Comparison of ENCODE assay signal across 31 cellular contexts in the genomic region with DNA sequence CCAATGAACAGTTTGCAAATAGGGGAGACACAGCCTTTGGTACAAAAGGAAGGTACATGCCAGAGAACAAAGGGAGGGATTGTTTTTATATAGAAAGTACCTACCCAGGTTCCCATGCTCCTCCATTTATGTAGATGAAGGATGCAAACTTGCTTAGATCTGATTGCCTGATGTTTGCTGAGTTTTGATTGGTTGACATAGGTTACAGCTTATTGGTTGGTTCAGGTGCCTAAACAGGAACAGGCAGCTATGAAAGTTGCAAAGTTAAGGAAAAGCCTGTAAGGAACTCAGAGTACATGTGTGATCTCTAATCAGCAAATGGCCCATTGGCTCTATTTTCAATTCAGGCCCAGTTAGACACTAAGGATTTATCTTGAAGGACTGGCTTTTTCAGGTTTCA.
"Had no signal": no experiment of that assay in that cellular context is flagged by ENCODE, and none has a peak within 500 bp of the region (broad histone marks: within the 10 kb centered on the region; RNA-seq: fewer than 3 reads in every experiment).

No MANE protein-coding gene starts in this region.

- H3K4me1 ChIP-seq: esophagus muscularis mucosa, foreskin keratinocyte, gastrocnemius medialis, heart right ventricle had no signal

- H3K36me3 ChIP-seq: brain microvascular endothelial cell, esophagus muscularis mucosa, gastrocnemius medialis, heart right ventricle, WERI-Rb-1 had no signal

- H3K4me3 ChIP-seq: esophagus muscularis mucosa, gastrocnemius medialis, heart right ventricle, hepatocyte had no signal

- FAIRE-seq: astrocyte, bronchial epithelial cell, colon had no signal

- H2AFZ ChIP-seq: hepatocyte had no signal

- DNase-seq: activated B cell treated with CpG ODN at 0.5 μM for 24 hours; activated CD4-positive, alpha-beta memory T cell treated with anti-CD3 and anti-CD28 coated beads, Interleukin-2, amount 10 ng/mL, durations not matched to agents 7 days and 5 days; activated CD4-positive, alpha-beta T cell treated with anti-CD3 and anti-CD28 coated beads, Interleukin-2, amount 10 ng/mL, durations not matched to agents 7 days and 5 days; activated CD4-positive, alpha-beta T cell treated with anti-CD3 and anti-CD28 coated beads, Interleukin-2, amount 50 U/mL, for 4 hours; activated effector memory CD4-positive, alpha-beta T cell treated with Interleukin-2 at 50 U/mL for 16 hours; activated gamma-delta T cell treated with Interleukin-2 at 50 U/mL for 16 hours; activated naive CD4-positive, alpha-beta T cell treated with anti-CD3 and anti-CD28 coated beads, Interleukin-2, amount 50 U/mL, for 16 hours; activated naive CD4-positive, alpha-beta T cell treated with Interleukin-2 at 50 U/mL for 16 hours; activated T-cell treated with anti-CD3 and anti-CD28 coated beads, Interleukin-2, amount 50 U/mL, for 4 hours; amniotic stem cell; anterior cingulate cortex; brain microvascular endothelial cell; caudate nucleus; cortex of kidney; dermis blood vessel endothelial cell; effector CD4-positive, alpha-beta T cell; effector memory CD8-positive, alpha-beta T cell; erythroblast; foreskin keratinocyte; gastrocnemius medialis; heart right ventricle; T-helper 17 cell; T1000; WERI-Rb-1 had no signal

- H3K27me3 ChIP-seq: brain microvascular endothelial cell, esophagus muscularis mucosa, foreskin keratinocyte, gastrocnemius medialis, heart right ventricle, hepatocyte had no signal

- H3K9me3 ChIP-seq: esophagus muscularis mucosa, gastrocnemius medialis, heart right ventricle had no signal

- ATAC-seq: activated CD4-positive, CD25-positive, alpha-beta regulatory T cell treated with anti-CD3 and anti-CD28 coated beads, Interleukin-2, amount 50 U/mL, for 24 hours; activated T-cell treated with anti-CD3 and anti-CD28 coated beads, Interleukin-2, amount 50 U/mL, for 4 hours; activated T-helper 17 cell treated with anti-CD3 and anti-CD28 coated beads, Interleukin-2, amount 50 U/mL, for 72 hours; effector memory CD8-positive, alpha-beta T cell; foreskin keratinocyte; gastrocnemius medialis; heart right ventricle; T-helper 17 cell had no signal

- H3K4me2 ChIP-seq: hepatocyte had no signal

- H3K27ac ChIP-seq: brain microvascular endothelial cell, esophagus muscularis mucosa, foreskin keratinocyte, gastrocnemius medialis, heart right ventricle, hepatocyte, WERI-Rb-1 had no signal

- H3K79me2 ChIP-seq: hepatocyte had no signal
